Comparison of ENCODE assay signal across 8 cellular contexts in genomic region chr19:12790628-12791344, GRCh38. TPM values are rescaled to one million over a fixed set of nuclear protein-coding genes. Genes with fewer than 3 reads are reported as not detected.
DNase-seq lines count a peak whose midpoint lies in the region; ATAC-seq lines count a peak whose summit lies in the region.

No MANE protein-coding gene starts in this region.

- peaks cover 31% of the 10 kb centered on the region for H3K4me1 Mint-ChIP-seq in activated CD4-positive, alpha-beta T cell treated with anti-CD3 and anti-CD28 coated beads for 36 hours
- H3K4me1 Mint-ChIP-seq in activated naive CD8-positive, alpha-beta T cell treated with anti-CD3 and anti-CD28 coated beads for 36 hours = peaks cover 39% of the 10 kb centered on the region

- peak; percentile 46 for DNase-seq in activated CD4-positive, alpha-beta T cell treated with anti-CD3 and anti-CD28 coated beads for 36 hours
- DNase-seq in activated CD4-positive, alpha-beta T cell treated with anti-CD3 and anti-CD28 coated beads, Interleukin-2, amount 50 U/mL, for 4 hours = no peak
- no peak for DNase-seq in activated naive CD8-positive, alpha-beta T cell treated with anti-CD3 and anti-CD28 coated beads for 36 hours
- DNase-seq in NAMALWA (ENCODE audit: low spot score) = no peak
- no peak for DNase-seq in T1000 (lab: John Stamatoyannopoulos, UW)

- CTCF ChIA-PET in activated CD4-positive, alpha-beta T cell treated with anti-CD3 and anti-CD28 coated beads for 36 hours (lab: Charles Lee) = interaction anchor here (0.6 to 15.0 kb wide), 5 partner anchors 13 to 362 kb away, joined by 3 to 451 read pairs (median 3); partner anchors contain the start of gene HOOK2

- H3K27ac ChIP-seq in layer of hippocampus (ENCODE audit: low read depth, low read length) (peak overlapping the region; percentile 98), temporal lobe (ENCODE audit: low read depth, low read length) (peak overlapping the region; percentile 99)

- peak overlapping the region; percentile 98 for H3K27ac Mint-ChIP-seq in activated CD4-positive, alpha-beta T cell treated with anti-CD3 and anti-CD28 coated beads for 36 hours
- H3K27ac Mint-ChIP-seq in activated naive CD8-positive, alpha-beta T cell treated with anti-CD3 and anti-CD28 coated beads for 36 hours = peak overlapping the region; percentile 98

- peak overlapping the region; percentile 92 for H3K4me3 Mint-ChIP-seq in activated CD4-positive, alpha-beta T cell treated with anti-CD3 and anti-CD28 coated beads for 36 hours
- H3K4me3 Mint-ChIP-seq in activated naive CD8-positive, alpha-beta T cell treated with anti-CD3 and anti-CD28 coated beads for 36 hours = peak overlapping the region; percentile 95

- intact Hi-C loops in activated CD4-positive, alpha-beta T cell treated with anti-CD3 and anti-CD28 coated beads for 36 hours (cut with DNase I, micrococcal nuclease) = loop anchor here (1.0 to 10.0 kb wide), 12 partner anchors 8 to 1828 kb away; partner anchors contain the start of genes ADGRE5 (in 1 of the 2), CALR (in 1 of the 2), IER2 (in 1 of the 2) and NACC1 (in 1 of the 2)

- H3K9me3 Mint-ChIP-seq in activated CD4-positive, alpha-beta T cell treated with anti-CD3 and anti-CD28 coated beads for 36 hours (ENCODE audit: low read depth) = no peaks in the 10 kb centered on the region
- H3K9me3 Mint-ChIP-seq in activated naive CD8-positive, alpha-beta T cell treated with anti-CD3 and anti-CD28 coated beads for 36 hours = no peaks in the 10 kb centered on the region

- POLR2A ChIA-PET in activated CD4-positive, alpha-beta T cell treated with anti-CD3 and anti-CD28 coated beads for 36 hours (lab: Charles Lee) = interaction anchor here (0.6 to 3.1 kb wide), 11 partner anchors 8 to 1291 kb away, joined by 3 to 53 read pairs (median 9); partner anchors contain the start of genes DHPS, GCDH, GET3 and RNASEH2A

- peaks cover 19% of the 10 kb centered on the region for H3K36me3 Mint-ChIP-seq in activated CD4-positive, alpha-beta T cell treated with anti-CD3 and anti-CD28 coated beads for 36 hours (ENCODE audit: low read depth)
- H3K36me3 Mint-ChIP-seq in activated naive CD8-positive, alpha-beta T cell treated with anti-CD3 and anti-CD28 coated beads for 36 hours = peaks cover 20% of the 10 kb centered on the region

- H3K27me3 Mint-ChIP-seq in activated CD4-positive, alpha-beta T cell treated with anti-CD3 and anti-CD28 coated beads for 36 hours = no peaks in the 10 kb centered on the region
- H3K27me3 Mint-ChIP-seq in activated naive CD8-positive, alpha-beta T cell treated with anti-CD3 and anti-CD28 coated beads for 36 hours = no peaks in the 10 kb centered on the region

- no peak for ATAC-seq in activated CD4-positive, alpha-beta T cell treated with anti-CD3 and anti-CD28 coated beads for 36 hours
- ATAC-seq in HG02610 (IDR thresholded peaks at IDR 0.05; ENCODE audit: unreplicated experiment) = no peak

- no peaks in the 10 kb centered on the region for H3K27me3 ChIP-seq in layer of hippocampus (ENCODE audit: control insufficient read depth, insufficient read depth, low read length)

RNA-seq across cellular contexts. Expression of gene JUNB, which starts 0.5 kb away (rescaled TPM):
- total RNA-seq in activated CD4-positive, alpha-beta T cell treated with anti-CD3 and anti-CD28 coated beads for 36 hours = 100 to 1,000 TPM; 375 to 412 TPM
- total RNA-seq in activated naive CD8-positive, alpha-beta T cell treated with anti-CD3 and anti-CD28 coated beads for 36 hours = 100 to 1,000 TPM; 171 to 175 TPM
- total RNA-seq in temporal lobe = 27.8 TPM

RNA-seq across cellular contexts. Expression of gene PRDX2, which starts 10.8 kb away (rescaled TPM):
- 100 to 1,000 TPM; 261 to 325 TPM for total RNA-seq in activated CD4-positive, alpha-beta T cell treated with anti-CD3 and anti-CD28 coated beads for 36 hours
- total RNA-seq in activated naive CD8-positive, alpha-beta T cell treated with anti-CD3 and anti-CD28 coated beads for 36 hours = 100 to 1,000 TPM; 238 to 241 TPM
- 235 TPM for total RNA-seq in temporal lobe

RNA-seq across cellular contexts. Expression of gene THSD8, which starts 11.1 kb away (rescaled TPM):
- total RNA-seq in activated CD4-positive, alpha-beta T cell treated with anti-CD3 and anti-CD28 coated beads for 36 hours = 10 to 100 TPM; 31.0 to 48.2 TPM
- 10 to 100 TPM; 25.3 to 30.5 TPM for total RNA-seq in activated naive CD8-positive, alpha-beta T cell treated with anti-CD3 and anti-CD28 coated beads for 36 hours
- total RNA-seq in temporal lobe = 0.25 TPM

RNA-seq across cellular contexts. Expression of gene HOOK2, which starts 15.4 kb away (rescaled TPM):
- total RNA-seq in activated CD4-positive, alpha-beta T cell treated with anti-CD3 and anti-CD28 coated beads for 36 hours = 10 to 100 TPM; 20.4 to 20.9 TPM
- total RNA-seq in activated naive CD8-positive, alpha-beta T cell treated with anti-CD3 and anti-CD28 coated beads for 36 hours = 10 to 100 TPM; 13.0 to 13.8 TPM
- total RNA-seq in temporal lobe = 18.9 TPM

RNA-seq across cellular contexts. Expression of gene RNASEH2A, which starts 15.6 kb away (rescaled TPM):
- 10 to 100 TPM; 27.0 to 51.1 TPM for total RNA-seq in activated CD4-positive, alpha-beta T cell treated with anti-CD3 and anti-CD28 coated beads for 36 hours
- 10 to 100 TPM; 46.1 to 55.5 TPM for total RNA-seq in activated naive CD8-positive, alpha-beta T cell treated with anti-CD3 and anti-CD28 coated beads for 36 hours
- 10.1 TPM for total RNA-seq in temporal lobe

Comparison
In these comparisons a context has a peak if more than half of its experiments do, and no peak if none do; other contexts are left out.
1. RNA of gene THSD8, which starts 11.1 kb away (total RNA-seq): 31.0 to 48.2 TPM in activated CD4-positive, alpha-beta T cell treated with anti-CD3 and anti-CD28 coated beads for 36 hours and 25.3 to 30.5 TPM in activated naive CD8-positive, alpha-beta T cell treated with anti-CD3 and anti-CD28 coated beads for 36 hours; 0.25 TPM in temporal lobe (single experiment); every median in the first group is over 10 times any median in the second.